22 cellular contexts compared by ENCODE assay signal in genomic region chr6:183668-184067, GRCh38.
DNase-seq lines count a peak whose midpoint lies in the region; ATAC-seq, FAIRE-seq and TF ChIP-seq lines count a peak whose summit lies in the region.
"Had no signal": no experiment of that assay in that cellular context is flagged by ENCODE, and none has a peak within 500 bp of the region (broad histone marks: within the 10 kb centered on the region; RNA-seq: fewer than 3 reads in every experiment).

No MANE protein-coding gene starts in this region.

- TF ChIP-seq CTCF in GM10266 (IDR thresholded peaks at IDR 0.05; ENCODE audit: control insufficient read depth, insufficient read depth, low read depth, missing control alignments) (no peak), GM12878 (IDR thresholded peaks at IDR 0.05 in 2 of 3, conservative IDR thresholded peaks at IDR 0.05 in 1 of 3; ENCODE audit: control insufficient read depth in 2 of 3, extremely low read depth in 1 of 3, insufficient read depth in 1 of 3, low read depth in 3 of 3, low read length in 3 of 3) (no peak), colonic mucosa (IDR thresholded peaks at IDR 0.05) (no peak)

- peak overlapping the region in 4 of 11 experiments; percentile 26 to 72 (median 55); a peak in 6 of 22 replicates for H3K9ac ChIP-seq in BLaER1 treated with 17β-estradiol and CSF1 and Interleukin-3, amounts not matched to agents 10 nM and 100 nM
- H3K9ac ChIP-seq in GM12878 (ENCODE audit: control insufficient read depth, insufficient read depth, low read length) (no peak overlapping the region), colonic mucosa (ENCODE audit: low read depth in 2 of 2, low read length in 2 of 2) (no peak overlapping the region)

- peak overlapping the region in 6 of 11 experiments; percentile 32 to 88 (median 77); a peak in 11 of 22 replicates for H3K27ac ChIP-seq in BLaER1 treated with 17β-estradiol and CSF1 and Interleukin-3, amounts not matched to agents 10 nM and 100 nM
- H3K27ac ChIP-seq in GM12878 (ENCODE audit: control insufficient read depth, insufficient read depth) = no peak overlapping the region
- H3K27ac ChIP-seq in colonic mucosa = no peak overlapping the region
- H3K27ac ChIP-seq: adrenal gland, brain microvascular endothelial cell, esophagus muscularis mucosa, gastrocnemius medialis, neutrophil, tibial artery had no signal

- peaks cover 16 to 17% (median 16%) of the 10 kb centered on the region in 11 experiments for H3K9me3 ChIP-seq in BLaER1 treated with 17β-estradiol and CSF1 and Interleukin-3, amounts not matched to agents 10 nM and 100 nM (replicated peaks in 1 of 11)
- H3K9me3 ChIP-seq in GM12878 (replicated peaks; ENCODE audit: control insufficient read depth, insufficient read depth, low read length) (peaks cover 3% of the 10 kb centered on the region; the same call in 1 of the 3 replicates), colonic mucosa (no peaks in the 10 kb centered on the region)
- H3K9me3 ChIP-seq: adrenal gland, esophagus muscularis mucosa, gastrocnemius medialis, neutrophil, tibial artery had no signal

- 0% methylated on average over 2 of the region's 2 CpGs for WGBS in GM12878 (ENCODE audit: insufficient coverage, insufficient replicate concordance, low lambda C conversion rate, missing lambda C conversion rate)

- H3K79me2 ChIP-seq in GM12878 (ENCODE audit: control insufficient read depth, insufficient read depth, low read length) = no peaks in the 10 kb centered on the region; the same call in 1 of the 2 replicates

- TF ChIP-seq POLR2A in GM12878 (IDR thresholded peaks at IDR 0.05; ENCODE audit: low read depth, low read length) = no peak

- TF ChIP-seq RAD21 in GM12878 (IDR thresholded peaks at IDR 0.05; ENCODE audit: insufficient read depth, low read depth, low read length) = no peak

- SMC1A ChIA-PET in GM12878 (lab: Charles Lee; ENCODE audit: uncharacterized antibody, unreplicated experiment) = interaction anchor here (0.9 to 25.0 kb wide), 8 partner anchors 10 to 1253 kb away, joined by 3 to 748 read pairs (median 4); no protein-coding TSS in a partner anchor

- no peak overlapping the region; the same call in 1 of the 2 replicates for H2AFZ ChIP-seq in GM12878 (ENCODE audit: control insufficient read depth, low read depth, low read length)

- H4K20me1 ChIP-seq in BLaER1 treated with 17β-estradiol and CSF1 and Interleukin-3, amounts not matched to agents 10 nM and 100 nM = no peaks in the 10 kb centered on the region
- H4K20me1 ChIP-seq in GM12878 (ENCODE audit: control insufficient read depth, insufficient read depth) = no peaks in the 10 kb centered on the region

- no peak for FAIRE-seq in GM12878 (lab: Jason Lieb, UNC)

- RAD21 ChIA-PET in GM12878 (lab: Charles Lee; ENCODE audit: unreplicated experiment) = interaction anchor here (0.7 to 1.4 kb wide), 7 partner anchors 14 to 305 kb away, joined by 3 to 7 read pairs (median 3); no protein-coding TSS in a partner anchor

- H3K4me3 ChIP-seq in BLaER1 treated with 17β-estradiol and CSF1 and Interleukin-3, amounts not matched to agents 10 nM and 100 nM = peak overlapping the region in 1 of 10 experiments; percentile 32; a peak in 1 of 20 replicates
- no peak overlapping the region for H3K4me3 ChIP-seq in GM12878
- H3K4me3 ChIP-seq in colonic mucosa = no peak overlapping the region
- H3K4me3 ChIP-seq: adrenal gland, esophagus muscularis mucosa, gastrocnemius medialis, lung, tibial artery had no signal

- POLR2A ChIA-PET in GM12878 (lab: Charles Lee) = interaction anchor here (1.5 kb wide), 1 partner anchor 43 kb away, joined by 3 read pairs; no protein-coding TSS in a partner anchor

- TF ChIP-seq EP300 in GM12878 (IDR thresholded peaks at IDR 0.05; ENCODE audit: borderline replicate concordance in 1 of 2, control insufficient read depth in 1 of 2, low read depth in 2 of 2, low read length in 2 of 2) = no peak

- ATAC-seq in HG02884 (IDR thresholded peaks at IDR 0.05; ENCODE audit: unreplicated experiment) (peak; percentile 53), GM12878 (peak; percentile 42), GM19023 (IDR thresholded peaks at IDR 0.05; ENCODE audit: unreplicated experiment) (no peak), HG03457 (IDR thresholded peaks at IDR 0.05; ENCODE audit: unreplicated experiment) (no peak), GM19463 (IDR thresholded peaks at IDR 0.05; ENCODE audit: unreplicated experiment) (no peak)
- ATAC-seq: gastrocnemius medialis, WTC11 had no signal

- in situ Hi-C loops in GM12878 (cut with MboI) = no loop called here

- peaks cover 0 to 6% (median 0%) of the 10 kb centered on the region in 11 experiments; a peak in 3 of 22 replicates for H3K36me3 ChIP-seq in BLaER1 treated with 17β-estradiol and CSF1 and Interleukin-3, amounts not matched to agents 10 nM and 100 nM
- no peaks in the 10 kb centered on the region for H3K36me3 ChIP-seq in GM12878 (ENCODE audit: control insufficient read depth in 2 of 2, insufficient read depth in 2 of 2, low read length in 1 of 2)
- H3K36me3 ChIP-seq in colonic mucosa = no peaks in the 10 kb centered on the region
- H3K36me3 ChIP-seq: adrenal gland, brain microvascular endothelial cell, esophagus muscularis mucosa, gastrocnemius medialis, neutrophil, tibial artery had no signal

- intact Hi-C loops in GM12878 (cut with micrococcal nuclease; ENCODE audit: unreplicated experiment) = no loop called here
- intact Hi-C loops in colonic mucosa (cut with DNase I) = no loop called here

- no TSS peak for BruUV-seq in GM12878 (replicated peaks; lab: Mats Ljungman, UMichigan)

- peak overlapping the region in 9 of 11 experiments; percentile 56 to 93 (median 82); a peak in 17 of 22 replicates for H3K4me2 ChIP-seq in BLaER1 treated with 17β-estradiol and CSF1 and Interleukin-3, amounts not matched to agents 10 nM and 100 nM
- H3K4me2 ChIP-seq in GM12878 (ENCODE audit: control insufficient read depth, insufficient read depth) = peak overlapping the region; percentile 12; the same call in 1 of the 2 replicates

- peak; percentile 54 for DNase-seq in GM10266 (ENCODE audit: extremely low spot score)
- no peak for DNase-seq in GM12878 (ENCODE audit: low read depth, low spot score)
- no peak for DNase-seq in colonic mucosa
- DNase-seq: brain microvascular endothelial cell; DMS79; gastrocnemius medialis; HCEC 1CT; islet precursor cell; NCI-H187; stimulated activated naive CD4-positive, alpha-beta T cell; T1000; tibial artery had no signal

- H3K27me3 ChIP-seq in BLaER1 treated with 17β-estradiol and CSF1 and Interleukin-3, amounts not matched to agents 10 nM and 100 nM = no peaks in the 10 kb centered on the region; a peak in 1 of 22 replicates
- no peaks in the 10 kb centered on the region; a peak in 1 of 4 replicates for H3K27me3 ChIP-seq in GM12878 (replicated peaks in 1 of 2; ENCODE audit: control insufficient read depth in 2 of 2, insufficient read depth in 2 of 2, low read length in 1 of 2)
- H3K27me3 ChIP-seq in colonic mucosa = no peaks in the 10 kb centered on the region
- H3K27me3 ChIP-seq: adrenal gland, brain microvascular endothelial cell, gastrocnemius medialis had no signal

- CTCF ChIA-PET in GM12878 (lab: Yijun Ruan, JAX) = interaction anchor here (0.6 to 16.8 kb wide), 13 partner anchors 10 to 1212 kb away, joined by 3 to 460 read pairs (median 3); no protein-coding TSS in a partner anchor

- H3K4me1 ChIP-seq in BLaER1 treated with 17β-estradiol and CSF1 and Interleukin-3, amounts not matched to agents 10 nM and 100 nM = peaks cover 37 to 93% (median 86%) of the 10 kb centered on the region in 10 experiments
- H3K4me1 ChIP-seq in GM12878 (ENCODE audit: control insufficient read depth, insufficient read depth, low read length) (peaks cover 48% of the 10 kb centered on the region), colonic mucosa (no peaks in the 10 kb centered on the region)
- H3K4me1 ChIP-seq: adrenal gland, gastrocnemius medialis, tibial artery had no signal

TF ChIP-seq in GM12878, 131 proteins besides CTCF, POLR2A, EP300 and RAD21 (continues in another document):
- TF ChIP-seq, protein P1, sequence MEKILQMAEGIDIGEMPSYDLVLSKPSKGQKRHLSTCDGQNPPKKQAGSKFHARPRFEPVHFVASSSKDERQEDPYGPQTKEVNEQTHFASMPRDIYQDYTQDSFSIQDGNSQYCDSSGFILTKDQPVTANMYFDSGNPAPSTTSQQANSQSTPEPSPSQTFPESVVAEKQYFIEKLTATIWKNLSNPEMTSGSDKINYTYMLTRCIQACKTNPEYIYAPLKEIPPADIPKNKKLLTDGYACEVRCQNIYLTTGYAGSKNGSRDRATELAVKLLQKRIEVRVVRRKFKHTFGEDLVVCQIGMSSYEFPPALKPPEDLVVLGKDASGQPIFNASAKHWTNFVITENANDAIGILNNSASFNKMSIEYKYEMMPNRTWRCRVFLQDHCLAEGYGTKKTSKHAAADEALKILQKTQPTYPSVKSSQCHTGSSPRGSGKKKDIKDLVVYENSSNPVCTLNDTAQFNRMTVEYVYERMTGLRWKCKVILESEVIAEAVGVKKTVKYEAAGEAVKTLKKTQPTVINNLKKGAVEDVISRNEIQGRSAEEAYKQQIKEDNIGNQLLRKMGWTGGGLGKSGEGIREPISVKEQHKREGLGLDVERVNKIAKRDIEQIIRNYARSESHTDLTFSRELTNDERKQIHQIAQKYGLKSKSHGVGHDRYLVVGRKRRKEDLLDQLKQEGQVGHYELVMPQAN (conservative IDR thresholded peaks at IDR 0.05) = no peak
- TF ChIP-seq BCL11A (IDR thresholded peaks at IDR 0.05; ENCODE audit: low read depth, low read length) (no peak), RUNX3 (IDR thresholded peaks at IDR 0.05; ENCODE audit: low read length) (0 out of 2 replicates have a peak, but pooled peaks have one; percentile 14), SUPT20H (IDR thresholded peaks at IDR 0.05; ENCODE audit: borderline replicate concordance, control insufficient read depth, low read depth, low read length) (no peak), RBBP5 (conservative IDR thresholded peaks at IDR 0.05) (no peak), IKZF2 (IDR thresholded peaks at IDR 0.05) (no peak), EGR1 (IDR thresholded peaks at IDR 0.05; ENCODE audit: borderline replicate concordance in 1 of 2, low read depth in 2 of 2, low read length in 2 of 2) (peak in 1 of 2 experiments; percentile 55; a peak in 1 of 3 replicates), ZBED1 (IDR thresholded peaks at IDR 0.05; ENCODE audit: borderline replicate concordance) (no peak)

Comparison
In these comparisons a context has a peak if more than half of its experiments do, and no peak if none do; other contexts are left out.
1. H3K27ac ChIP-seq: peak in BLaER1 treated with 17β-estradiol and CSF1 and Interleukin-3, amounts not matched to agents 10 nM and 100 nM (6 of 11); none in GM12878 (single experiment) and colonic mucosa (single experiment).
2. ATAC-seq: peak in HG02884 (single experiment) and GM12878 (single experiment); none in GM19023 (single experiment), HG03457 (single experiment) and GM19463 (single experiment).